ENCODE assay signal across 32 cellular contexts in genomic region chr12:132257955-132258490, GRCh38.
"Had no signal": no experiment of that assay in that cellular context is flagged by ENCODE, and none has a peak within 500 bp of the region (broad histone marks: within the 10 kb centered on the region; RNA-seq: fewer than 3 reads in every experiment).

No MANE protein-coding gene starts in this region.

- H3K27ac Mint-ChIP-seq: activated B cell treated with CpG ODN at 0.5 μM for 24 hours; activated CD4-positive, alpha-beta memory T cell treated with anti-CD3 and anti-CD28 coated beads for 36 hours; activated CD4-positive, alpha-beta T cell treated with anti-CD3 and anti-CD28 coated beads, Interleukin-2, amount 10 ng/mL, durations not matched to agents 24 days and 14 days; activated CD8-positive, alpha-beta T cell treated with anti-CD3 and anti-CD28 coated beads for 36 hours; activated naive CD4-positive, alpha-beta T cell treated with anti-CD3 and anti-CD28 coated beads, Interleukin-2, amount 10 ng/mL, durations not matched to agents 7 days and 5 days; activated naive CD4-positive, alpha-beta T cell treated with anti-CD3 and anti-CD28 coated beads, Interleukin-2, amount 50 U/mL, for 24 hours; activated naive CD8-positive, alpha-beta T cell; activated naive CD8-positive, alpha-beta T cell treated with anti-CD3 and anti-CD28 coated beads, Interleukin-2, amount 10 ng/mL, durations not matched to agents 7 days and 5 days; activated naive CD8-positive, alpha-beta T cell treated with anti-CD3 and anti-CD28 coated beads, Interleukin-2, amount 50 U/mL, for 24 hours; activated T-cell treated with anti-CD3 and anti-CD28 coated beads, Interleukin-2, amount 50 U/mL, for 24 hours; activated T-helper 2 cell treated with anti-CD3 and anti-CD28 coated beads, Interferon-gamma antibody, Interleukin-2, Interleukin-4, amounts not matched to agents 10 μg/mL and 5 μg/mL and 100 μg/mL, durations not matched to agents 14 hours and 24 hours and 36 hours; T-helper 1 cell treated with Interleukin-12 subunit alpha and Interleukin-12 subunit beta and Interleukin-4 antibody, amounts not matched to agents 30 μg/mL and 1 μg/mL, for 36 hours; T-helper 2 cell treated with Interferon-gamma antibody and Interleukin-4, amounts not matched to agents 5 μg/mL and 100 μg/mL, for 36 hours had no signal

- H3K4me3 Mint-ChIP-seq: activated B cell treated with CpG ODN at 0.5 μM for 24 hours; activated CD4-positive, alpha-beta memory T cell treated with anti-CD3 and anti-CD28 coated beads for 36 hours; activated CD4-positive, alpha-beta T cell treated with anti-CD3 and anti-CD28 coated beads, Interleukin-2, amount 10 ng/mL, durations not matched to agents 24 days and 14 days; activated CD8-positive, alpha-beta T cell treated with anti-CD3 and anti-CD28 coated beads for 36 hours; activated naive CD4-positive, alpha-beta T cell treated with anti-CD3 and anti-CD28 coated beads, Interleukin-2, amount 10 ng/mL, durations not matched to agents 7 days and 5 days; activated naive CD4-positive, alpha-beta T cell treated with anti-CD3 and anti-CD28 coated beads, Interleukin-2, amount 50 U/mL, for 24 hours; activated naive CD8-positive, alpha-beta T cell; activated naive CD8-positive, alpha-beta T cell treated with anti-CD3 and anti-CD28 coated beads, Interleukin-2, amount 10 ng/mL, durations not matched to agents 7 days and 5 days; activated naive CD8-positive, alpha-beta T cell treated with anti-CD3 and anti-CD28 coated beads, Interleukin-2, amount 50 U/mL, for 24 hours; activated T-cell treated with anti-CD3 and anti-CD28 coated beads, Interleukin-2, amount 50 U/mL, for 24 hours; T-helper 1 cell treated with Interleukin-12 subunit alpha and Interleukin-12 subunit beta and Interleukin-4 antibody, amounts not matched to agents 30 μg/mL and 1 μg/mL, for 36 hours; T-helper 2 cell treated with Interferon-gamma antibody and Interleukin-4, amounts not matched to agents 5 μg/mL and 100 μg/mL, for 36 hours had no signal

- DNase-seq: activated B cell treated with CpG ODN at 0.5 μM for 24 hours; activated CD4-positive, alpha-beta memory T cell treated with anti-CD3 and anti-CD28 coated beads for 36 hours; activated CD4-positive, alpha-beta T cell treated with anti-CD3 and anti-CD28 coated beads for 4 hours; activated CD4-positive, alpha-beta T cell treated with anti-CD3 and anti-CD28 coated beads, Interleukin-2, amount 10 ng/mL, durations not matched to agents 24 days and 14 days; activated CD4-positive, alpha-beta T cell treated with anti-CD3 and anti-CD28 coated beads, Interleukin-2, amount 50 U/mL, for 1 hour; activated CD4-positive, alpha-beta T cell treated with anti-CD3 and anti-CD28 coated beads, Interleukin-2, amount 50 U/mL, for 4 hours; activated CD4-positive, CD25-positive, alpha-beta regulatory T cell treated with anti-CD3 and anti-CD28 coated beads, Interleukin-2, amount 50 U/mL, for 72 hours; activated CD8-positive, alpha-beta memory T cell treated with anti-CD3 and anti-CD28 coated beads, Interleukin-2, amount 50 U/mL, for 4 hours; activated CD8-positive, alpha-beta T cell treated with anti-CD3 and anti-CD28 coated beads for 36 hours; activated effector memory CD4-positive, alpha-beta T cell treated with Interleukin-2 at 50 U/mL for 16 hours; activated gamma-delta T cell; activated naive CD4-positive, alpha-beta T cell treated with anti-CD3 and anti-CD28 coated beads, Interleukin-2, amount 10 ng/mL, durations not matched to agents 7 days and 5 days; activated naive CD4-positive, alpha-beta T cell treated with Interleukin-2 at 50 U/mL for 16 hours; activated naive CD8-positive, alpha-beta T cell treated with anti-CD3 and anti-CD28 coated beads, Interleukin-2, amount 10 ng/mL, durations not matched to agents 7 days and 5 days; activated naive CD8-positive, alpha-beta T cell treated with anti-CD3 and anti-CD28 coated beads, Interleukin-2, amount 50 U/mL, for 24 hours; activated T-cell treated with anti-CD3 and anti-CD28 coated beads, Interleukin-2, amount 50 U/mL, for 24 hours; activated T-cell treated with anti-CD3 and anti-CD28 coated beads, Interleukin-2, amount 50 U/mL, for 48 hours; amygdala; body of pancreas; brain microvascular endothelial cell; central memory CD4-positive, alpha-beta T cell; SW 1271; T-helper 1 cell; T-helper 2 cell; T-helper 9 cell had no signal

- H3K4me1 ChIP-seq: body of pancreas, breast epithelium had no signal

- H3K9me3 Mint-ChIP-seq: activated B cell treated with CpG ODN at 0.5 μM for 24 hours; activated CD4-positive, alpha-beta memory T cell treated with anti-CD3 and anti-CD28 coated beads for 36 hours; activated CD4-positive, alpha-beta T cell treated with anti-CD3 and anti-CD28 coated beads, Interleukin-2, amount 10 ng/mL, durations not matched to agents 24 days and 14 days; activated CD8-positive, alpha-beta T cell treated with anti-CD3 and anti-CD28 coated beads for 36 hours; activated naive CD4-positive, alpha-beta T cell treated with anti-CD3 and anti-CD28 coated beads, Interleukin-2, amount 10 ng/mL, durations not matched to agents 7 days and 5 days; activated naive CD4-positive, alpha-beta T cell treated with anti-CD3 and anti-CD28 coated beads, Interleukin-2, amount 50 U/mL, for 24 hours; activated naive CD8-positive, alpha-beta T cell treated with anti-CD3 and anti-CD28 coated beads, Interleukin-2, amount 10 ng/mL, durations not matched to agents 7 days and 5 days; activated naive CD8-positive, alpha-beta T cell treated with anti-CD3 and anti-CD28 coated beads, Interleukin-2, amount 50 U/mL, for 24 hours; activated T-cell treated with anti-CD3 and anti-CD28 coated beads, Interleukin-2, amount 50 U/mL, for 24 hours; activated T-helper 2 cell treated with anti-CD3 and anti-CD28 coated beads, Interferon-gamma antibody, Interleukin-2, Interleukin-4, amounts not matched to agents 10 μg/mL and 5 μg/mL and 100 μg/mL, durations not matched to agents 14 hours and 24 hours and 36 hours; T-helper 1 cell treated with Interleukin-12 subunit alpha and Interleukin-12 subunit beta and Interleukin-4 antibody, amounts not matched to agents 30 μg/mL and 1 μg/mL, for 36 hours; T-helper 2 cell treated with Interferon-gamma antibody and Interleukin-4, amounts not matched to agents 5 μg/mL and 100 μg/mL, for 36 hours had no signal

- H3K4me1 Mint-ChIP-seq: activated B cell treated with CpG ODN at 0.5 μM for 24 hours; activated CD4-positive, alpha-beta T cell treated with anti-CD3 and anti-CD28 coated beads, Interleukin-2, amount 10 ng/mL, durations not matched to agents 24 days and 14 days; activated naive CD4-positive, alpha-beta T cell treated with anti-CD3 and anti-CD28 coated beads, Interleukin-2, amount 10 ng/mL, durations not matched to agents 7 days and 5 days; activated naive CD4-positive, alpha-beta T cell treated with anti-CD3 and anti-CD28 coated beads, Interleukin-2, amount 50 U/mL, for 24 hours; activated naive CD8-positive, alpha-beta T cell treated with anti-CD3 and anti-CD28 coated beads, Interleukin-2, amount 50 U/mL, for 24 hours had no signal

- ATAC-seq: activated CD8-positive, alpha-beta T cell treated with anti-CD3 and anti-CD28 coated beads for 36 hours; activated naive CD8-positive, alpha-beta T cell treated with anti-CD3 and anti-CD28 coated beads, Interleukin-2, amount 50 U/mL, for 24 hours; body of pancreas had no signal

- H3K27me3 ChIP-seq: body of pancreas had no signal

- H3K4me3 ChIP-seq: body of pancreas, breast epithelium had no signal

- H3K27ac ChIP-seq: body of pancreas, brain microvascular endothelial cell, breast epithelium, VCaP had no signal

- H3K9me3 ChIP-seq: body of pancreas, breast epithelium had no signal

- H3K36me3 ChIP-seq: brain microvascular endothelial cell, breast epithelium had no signal

- H3K27me3 Mint-ChIP-seq: activated CD4-positive, alpha-beta T cell treated with anti-CD3 and anti-CD28 coated beads, Interleukin-2, amount 10 ng/mL, durations not matched to agents 24 days and 14 days; activated naive CD4-positive, alpha-beta T cell treated with anti-CD3 and anti-CD28 coated beads, Interleukin-2, amount 50 U/mL, for 24 hours; activated naive CD8-positive, alpha-beta T cell treated with anti-CD3 and anti-CD28 coated beads, Interleukin-2, amount 10 ng/mL, durations not matched to agents 7 days and 5 days; activated naive CD8-positive, alpha-beta T cell treated with anti-CD3 and anti-CD28 coated beads, Interleukin-2, amount 50 U/mL, for 24 hours had no signal

- H3K36me3 Mint-ChIP-seq: activated CD4-positive, alpha-beta memory T cell treated with anti-CD3 and anti-CD28 coated beads for 36 hours; activated naive CD4-positive, alpha-beta T cell treated with anti-CD3 and anti-CD28 coated beads, Interleukin-2, amount 10 ng/mL, durations not matched to agents 7 days and 5 days; activated naive CD4-positive, alpha-beta T cell treated with anti-CD3 and anti-CD28 coated beads, Interleukin-2, amount 50 U/mL, for 24 hours; activated naive CD8-positive, alpha-beta T cell; activated naive CD8-positive, alpha-beta T cell treated with anti-CD3 and anti-CD28 coated beads, Interleukin-2, amount 10 ng/mL, durations not matched to agents 7 days and 5 days had no signal
